Comparison of ENCODE assay signal across 17 cellular contexts in genomic region chr4:99885687-99886086, GRCh38.
"Had no signal": no experiment of that assay in that cellular context is flagged by ENCODE, and none has a peak within 500 bp of the region (broad histone marks: within the 10 kb centered on the region; RNA-seq: fewer than 3 reads in every experiment).

No MANE protein-coding gene starts in this region.

- H3K27me3 ChIP-seq: breast epithelium, esophagus squamous epithelium, gastrocnemius medialis, neutrophil, ovary, suprapubic skin, tibial nerve had no signal

- ATAC-seq: activated T-cell treated with anti-CD3 and anti-CD28 coated beads, Interleukin-2, amount 50 U/mL, for 4 hours; activated T-helper 17 cell treated with anti-CD3 and anti-CD28 coated beads, Interleukin-2, amount 50 U/mL, for 72 hours; gastrocnemius medialis; left colon had no signal

- DNase-seq: activated B cell treated with CpG ODN at 0.5 μM for 24 hours; activated gamma-delta T cell treated with Interleukin-2 at 50 U/mL for 16 hours; activated T-cell treated with anti-CD3 and anti-CD28 coated beads, Interleukin-2, amount 50 U/mL, for 4 hours; amniotic stem cell; esophagus squamous epithelium; gastrocnemius medialis; kidney; left colon; nephron progenitor cell; ovary; retina had no signal

- H3K4me1 ChIP-seq: breast epithelium, gastrocnemius medialis, prostate gland, suprapubic skin had no signal

- H3K9me3 ChIP-seq: breast epithelium, esophagus squamous epithelium, gastrocnemius medialis, neutrophil, ovary, prostate gland, suprapubic skin, tibial nerve had no signal

- H3K36me3 ChIP-seq: ovary, prostate gland had no signal

- H3K4me3 ChIP-seq: breast epithelium, esophagus squamous epithelium, gastrocnemius medialis, ovary, prostate gland, suprapubic skin, tibial nerve had no signal

- H3K27ac ChIP-seq: breast epithelium, esophagus squamous epithelium, gastrocnemius medialis, neutrophil, ovary, prostate gland, suprapubic skin, tibial nerve had no signal
